17 cellular contexts compared by ENCODE assay signal in the genomic region with DNA sequence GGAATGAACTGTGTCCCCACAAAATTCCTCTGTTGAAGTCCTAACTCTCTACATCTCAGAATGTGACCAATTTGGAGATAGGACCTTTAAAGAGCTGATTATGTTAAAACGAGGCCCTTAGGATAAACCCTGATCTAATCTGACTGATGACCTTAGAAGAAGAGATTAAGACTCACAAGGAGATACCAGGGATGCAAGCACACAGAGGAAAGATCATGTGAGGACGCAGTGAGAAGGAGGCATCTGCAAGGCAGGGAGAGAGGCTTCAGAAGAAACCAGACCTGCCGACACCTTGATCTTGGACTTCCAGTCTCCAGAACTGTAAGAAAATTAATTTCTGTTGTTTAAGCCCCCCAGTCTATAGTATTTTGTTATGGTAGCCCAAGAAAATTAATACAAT.
A peak's percentile ranks its signal among the peaks of the same experiment; 100 is the strongest.
DNase-seq lines count a peak whose midpoint lies in the region; ATAC-seq and TF ChIP-seq lines count a peak whose summit lies in the region.
"Had no signal": no experiment of that assay in that cellular context is flagged by ENCODE, and none has a peak within 500 bp of the region (broad histone marks: within the 10 kb centered on the region; RNA-seq: fewer than 3 reads in every experiment).

No MANE protein-coding gene starts in this region.

- H3K4me1 ChIP-seq in HEK293 (ENCODE audit: control insufficient read depth, insufficient read depth, low read length): no peaks in the 10 kb centered on the region
- H3K4me1 ChIP-seq: A549; BLaER1 treated with 17β-estradiol and CSF1 and Interleukin-3, amounts not matched to agents 10 nM and 100 nM; Caco-2 had no signal

- no peaks in the 10 kb centered on the region for H3K36me3 ChIP-seq in HEK293 (ENCODE audit: control insufficient read depth in 2 of 2, insufficient read depth in 1 of 2, low read length in 2 of 2)
- H3K36me3 ChIP-seq in WERI-Rb-1: no peaks in the 10 kb centered on the region
- H3K36me3 ChIP-seq: BLaER1 treated with 17β-estradiol and CSF1 and Interleukin-3, amounts not matched to agents 10 nM and 100 nM had no signal

- no peak overlapping the region for H3K27ac ChIP-seq in HEK293 (ENCODE audit: extremely low read depth, low read depth, low read length)
- H3K27ac ChIP-seq in WERI-Rb-1: no peak overlapping the region
- H3K27ac ChIP-seq: A549; BLaER1 treated with 17β-estradiol and CSF1 and Interleukin-3, amounts not matched to agents 10 nM and 100 nM; C4-2B had no signal

- ATAC-seq in left cardiac atrium: no peak
- ATAC-seq in GM21423 (IDR thresholded peaks at IDR 0.05; ENCODE audit: unreplicated experiment): no peak
- ATAC-seq: CD8-positive, alpha-beta T cell had no signal

- DNase-seq in NCI-H82 (lab: John Stamatoyannopoulos, UW): peak; percentile 84
- peak; percentile 69 for DNase-seq in WERI-Rb-1
- no peak for DNase-seq in left cardiac atrium
- no peak for DNase-seq in 8988T
- DNase-seq: AML-193; Caco-2; CD4-positive, alpha-beta T cell; CD8-positive, alpha-beta T cell; DMS79; DND-41; GDM1 had no signal

- intact Hi-C loops in left cardiac atrium (cut with DNase I): no loop called here

- no peaks in the 10 kb centered on the region for H3K9me3 ChIP-seq in HEK293 (ENCODE audit: control insufficient read depth, insufficient read depth, low read depth, low read length)
- peaks cover 11% of the 10 kb centered on the region for H3K9me3 ChIP-seq in WERI-Rb-1 (ENCODE audit: severe bottlenecking)
- H3K9me3 ChIP-seq: A549, Caco-2 had no signal

- POLR2A ChIA-PET in HEK293 (lab: Yijun Ruan, JAX): no interaction called here

- no peaks in the 10 kb centered on the region for H3K27me3 ChIP-seq in WERI-Rb-1 (ENCODE audit: insufficient read depth, low read depth, severe bottlenecking)
- H3K27me3 ChIP-seq: BLaER1 treated with 17β-estradiol and CSF1 and Interleukin-3, amounts not matched to agents 10 nM and 100 nM had no signal

- no peak for TF ChIP-seq CTCF in HEK293 (tag by site-specific recombination; IDR thresholded peaks at IDR 0.05)
- TF ChIP-seq CTCF in WERI-Rb-1 (IDR thresholded peaks at IDR 0.05; ENCODE audit: low read depth, low read length): no peak

- CTCF ChIA-PET in HEK293 (lab: Yijun Ruan, JAX): no interaction called here

- H3K4me3 ChIP-seq in HEK293 (ENCODE audit: low read depth, low read length): no peak overlapping the region
- no peak overlapping the region for H3K4me3 ChIP-seq in WERI-Rb-1 (ENCODE audit: low read depth, low read length)
- H3K4me3 ChIP-seq: A549; BLaER1 treated with 17β-estradiol and CSF1 and Interleukin-3, amounts not matched to agents 10 nM and 100 nM; GM12878 had no signal

TF ChIP-seq in HEK293, 187 proteins besides CTCF, POLR2A, EP300 and RAD21:
- TF ChIP-seq ZNF548 (tag by site-specific recombination; IDR thresholded peaks at IDR 0.05): 0 out of 2 replicates have a peak, but pooled peaks have one; percentile 36
- TF ChIP-seq, protein P1, sequence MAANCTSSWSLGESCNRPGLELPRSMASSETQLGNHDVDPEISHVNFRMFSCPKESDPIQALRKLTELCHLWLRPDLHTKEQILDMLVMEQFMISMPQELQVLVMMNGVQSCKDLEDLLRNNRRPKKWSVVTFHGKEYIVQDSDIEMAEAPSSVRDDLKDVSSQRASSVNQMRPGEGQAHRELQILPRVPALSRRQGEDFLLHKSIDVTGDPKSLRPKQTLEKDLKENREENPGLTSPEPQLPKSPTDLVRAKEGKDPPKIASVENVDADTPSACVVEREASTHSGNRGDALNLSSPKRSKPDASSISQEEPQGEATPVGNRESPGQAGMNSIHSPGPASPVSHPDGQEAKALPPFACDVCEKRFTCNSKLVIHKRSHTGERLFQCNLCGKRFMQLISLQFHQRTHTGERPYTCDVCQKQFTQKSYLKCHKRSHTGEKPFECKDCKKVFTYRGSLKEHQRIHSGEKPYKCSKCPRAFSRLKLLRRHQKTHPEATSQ (tag by site-specific recombination; IDR thresholded peaks at IDR 0.05): no peak

Comparison
In these comparisons a context has a peak if more than half of its experiments do, and no peak if none do; other contexts are left out.
1. DNase-seq: peak in NCI-H82 (single experiment) and WERI-Rb-1 (single experiment); none in left cardiac atrium (single experiment) and 8988T (single experiment).